In the genomic region with DNA sequence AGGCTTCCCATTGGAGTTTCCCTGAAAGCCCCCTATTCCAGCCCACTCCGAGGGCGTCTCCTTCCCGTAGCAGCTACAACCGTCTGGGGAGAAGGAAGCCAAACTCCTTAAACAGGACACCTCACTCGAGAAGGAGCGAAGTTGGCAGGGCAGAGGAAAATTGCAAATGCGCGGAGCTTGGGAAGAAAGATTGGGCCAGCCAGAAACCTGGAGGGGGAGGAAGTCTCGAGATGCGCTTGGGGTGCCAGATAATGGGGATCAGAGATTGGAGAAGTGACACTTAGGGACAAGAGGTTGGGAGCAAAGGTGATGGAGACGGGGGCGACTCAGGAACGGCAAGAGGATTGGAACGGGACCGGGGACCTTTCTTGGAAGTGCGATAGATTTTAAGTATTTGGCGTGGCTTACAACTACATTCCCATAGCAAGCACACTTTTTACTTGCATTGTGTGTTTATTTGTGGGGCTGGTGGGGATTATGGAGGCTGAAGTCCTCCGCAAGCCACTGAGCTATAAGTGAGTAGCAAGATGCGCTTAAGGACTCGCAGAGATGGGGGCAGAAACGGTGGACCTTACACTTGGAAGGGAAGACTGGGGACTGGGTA, we compare ENCODE assay signal across 1 cellular context.
TF ChIP-seq lines count a peak whose summit lies in the region.

No MANE protein-coding gene starts in this region.

TF ChIP-seq in HEK293, 187 proteins besides CTCF, POLR2A, EP300 and RAD21 (continued from another document):
- TF ChIP-seq MZF1 (tag by site-specific recombination; IDR thresholded peaks at IDR 0.05; ENCODE audit: borderline replicate concordance) (no peak), ZFP69B (tag by site-specific recombination; IDR thresholded peaks at IDR 0.05) (0 out of 2 replicates have a peak, but pooled peaks have one; percentile 20), ZBTB17 (tag by site-specific recombination; IDR thresholded peaks at IDR 0.05) (0 out of 2 replicates have a peak, but pooled peaks have one; percentile 11), IKZF3 (tag by site-specific recombination; IDR thresholded peaks at IDR 0.05) (peak; percentile 15; the same call in 1 of the 2 replicates), SETDB1 (IDR thresholded peaks at IDR 0.05; ENCODE audit: insufficient read length, low read length) (no peak), ZNF707 (tag by site-specific recombination; IDR thresholded peaks at IDR 0.05) (no peak), ZNF621 (tag by site-specific recombination; IDR thresholded peaks at IDR 0.05) (no peak), HOXA7 (CRISPR knock-in tag; IDR thresholded peaks at IDR 0.05; ENCODE audit: borderline replicate concordance) (no peak), ZNF423 (tag by site-specific recombination; IDR thresholded peaks at IDR 0.05) (no peak), SP7 (tag by site-specific recombination; IDR thresholded peaks at IDR 0.05) (peak; percentile 42; the same call in 1 of the 2 replicates), ZNF623 (tag by site-specific recombination; IDR thresholded peaks at IDR 0.05) (no peak), ZNF768 (tag by site-specific recombination; IDR thresholded peaks at IDR 0.05) (no peak), ZFP37 (tag by site-specific recombination; IDR thresholded peaks at IDR 0.05) (0 out of 2 replicates have a peak, but pooled peaks have one; percentile 17), ZBTB1 (tag by site-specific recombination; IDR thresholded peaks at IDR 0.05) (0 out of 2 replicates have a peak, but pooled peaks have one; percentile 0)
- TF ChIP-seq, protein P1, sequence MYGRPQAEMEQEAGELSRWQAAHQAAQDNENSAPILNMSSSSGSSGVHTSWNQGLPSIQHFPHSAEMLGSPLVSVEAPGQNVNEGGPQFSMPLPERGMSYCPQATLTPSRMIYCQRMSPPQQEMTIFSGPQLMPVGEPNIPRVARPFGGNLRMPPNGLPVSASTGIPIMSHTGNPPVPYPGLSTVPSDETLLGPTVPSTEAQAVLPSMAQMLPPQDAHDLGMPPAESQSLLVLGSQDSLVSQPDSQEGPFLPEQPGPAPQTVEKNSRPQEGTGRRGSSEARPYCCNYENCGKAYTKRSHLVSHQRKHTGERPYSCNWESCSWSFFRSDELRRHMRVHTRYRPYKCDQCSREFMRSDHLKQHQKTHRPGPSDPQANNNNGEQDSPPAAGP (tag by site-specific recombination; IDR thresholded peaks at IDR 0.05), result no peak
- TF ChIP-seq, protein P2, sequence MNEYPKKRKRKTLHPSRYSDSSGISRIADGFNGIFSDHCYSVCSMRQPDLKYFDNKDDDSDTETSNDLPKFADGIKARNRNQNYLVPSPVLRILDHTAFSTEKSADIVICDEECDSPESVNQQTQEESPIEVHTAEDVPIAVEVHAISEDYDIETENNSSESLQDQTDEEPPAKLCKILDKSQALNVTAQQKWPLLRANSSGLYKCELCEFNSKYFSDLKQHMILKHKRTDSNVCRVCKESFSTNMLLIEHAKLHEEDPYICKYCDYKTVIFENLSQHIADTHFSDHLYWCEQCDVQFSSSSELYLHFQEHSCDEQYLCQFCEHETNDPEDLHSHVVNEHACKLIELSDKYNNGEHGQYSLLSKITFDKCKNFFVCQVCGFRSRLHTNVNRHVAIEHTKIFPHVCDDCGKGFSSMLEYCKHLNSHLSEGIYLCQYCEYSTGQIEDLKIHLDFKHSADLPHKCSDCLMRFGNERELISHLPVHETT (tag by site-specific recombination; IDR thresholded peaks at IDR 0.05), result 0 out of 2 replicates have a peak, but pooled peaks have one; percentile 17
- TF ChIP-seq, protein P3, sequence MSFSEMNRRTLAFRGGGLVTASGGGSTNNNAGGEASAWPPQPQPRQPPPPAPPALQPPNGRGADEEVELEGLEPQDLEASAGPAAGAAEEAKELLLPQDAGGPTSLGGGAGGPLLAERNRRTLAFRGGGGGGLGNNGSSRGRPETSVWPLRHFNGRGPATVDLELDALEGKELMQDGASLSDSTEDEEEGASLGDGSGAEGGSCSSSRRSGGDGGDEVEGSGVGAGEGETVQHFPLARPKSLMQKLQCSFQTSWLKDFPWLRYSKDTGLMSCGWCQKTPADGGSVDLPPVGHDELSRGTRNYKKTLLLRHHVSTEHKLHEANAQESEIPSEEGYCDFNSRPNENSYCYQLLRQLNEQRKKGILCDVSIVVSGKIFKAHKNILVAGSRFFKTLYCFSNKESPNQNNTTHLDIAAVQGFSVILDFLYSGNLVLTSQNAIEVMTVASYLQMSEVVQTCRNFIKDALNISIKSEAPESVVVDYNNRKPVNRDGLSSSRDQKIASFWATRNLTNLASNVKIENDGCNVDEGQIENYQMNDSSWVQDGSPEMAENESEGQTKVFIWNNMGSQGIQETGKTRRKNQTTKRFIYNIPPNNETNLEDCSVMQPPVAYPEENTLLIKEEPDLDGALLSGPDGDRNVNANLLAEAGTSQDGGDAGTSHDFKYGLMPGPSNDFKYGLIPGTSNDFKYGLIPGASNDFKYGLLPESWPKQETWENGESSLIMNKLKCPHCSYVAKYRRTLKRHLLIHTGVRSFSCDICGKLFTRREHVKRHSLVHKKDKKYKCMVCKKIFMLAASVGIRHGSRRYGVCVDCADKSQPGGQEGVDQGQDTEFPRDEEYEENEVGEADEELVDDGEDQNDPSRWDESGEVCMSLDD (tag by site-specific recombination; IDR thresholded peaks at IDR 0.05), result no peak; the same call in 1 of the 2 replicates
